Comparison of ENCODE assay signal across 9 cellular contexts in genomic region chr10:70493660-70494234, GRCh38. TPM values are rescaled to one million over a fixed set of nuclear protein-coding genes. Genes with fewer than 3 reads are reported as not detected.
DNase-seq lines count a peak whose midpoint lies in the region; ATAC-seq, FAIRE-seq and TF ChIP-seq lines count a peak whose summit lies in the region.
"Had no signal": no experiment of that assay in that cellular context is flagged by ENCODE, and none has a peak within 500 bp of the region (broad histone marks: within the 10 kb centered on the region; RNA-seq: fewer than 3 reads in every experiment).

No MANE protein-coding gene starts in this region.

- no peaks in the 10 kb centered on the region for H3K36me3 Mint-ChIP-seq in activated CD4-positive, alpha-beta T cell treated with anti-CD3 and anti-CD28 coated beads for 36 hours (ENCODE audit: low read depth)
- no peaks in the 10 kb centered on the region for H3K36me3 Mint-ChIP-seq in natural killer cell

- peaks cover 3% of the 10 kb centered on the region for H3K27me3 Mint-ChIP-seq in activated CD4-positive, alpha-beta T cell treated with anti-CD3 and anti-CD28 coated beads for 36 hours
- no peaks in the 10 kb centered on the region for H3K27me3 Mint-ChIP-seq in natural killer cell (ENCODE audit: low read depth in 2 of 2)

- H3K4me3 ChIP-seq in foreskin fibroblast (ENCODE audit: low read depth in 1 of 2, low read length in 2 of 2) = no peak overlapping the region

- no peak for FAIRE-seq in H54 (lab: Jason Lieb, UNC)

- TF ChIP-seq POLR2A in Raji (IDR thresholded peaks at IDR 0.05; ENCODE audit: insufficient read depth, low read depth, low read length) = peak; percentile 55; the same call in 1 of the 2 replicates
- TF ChIP-seq POLR2A in H54 (IDR thresholded peaks at IDR 0.05; ENCODE audit: low read depth, low read length) = no peak

- DNase-seq in activated CD4-positive, alpha-beta T cell treated with anti-CD3 and anti-CD28 coated beads for 36 hours = peak; percentile 42
- DNase-seq in activated CD4-positive, alpha-beta T cell treated with anti-CD3 and anti-CD28 coated beads, Interleukin-2, amount 50 U/mL, for 4 hours = no peak
- no peak for DNase-seq in natural killer cell
- DNase-seq in H54 (ENCODE audit: insufficient read length, low spot score) = no peak
- DNase-seq in NCI-H2107 treated with DMSO at 0.1 percent for 48 hours (lab: John Stamatoyannopoulos, UW; ENCODE audit: unreplicated experiment) = no peak
- no peak for DNase-seq in foreskin fibroblast

- H3K27ac Mint-ChIP-seq in activated CD4-positive, alpha-beta T cell treated with anti-CD3 and anti-CD28 coated beads for 36 hours = no peak overlapping the region
- H3K27ac Mint-ChIP-seq in natural killer cell = peak overlapping the region; percentile 70 to 71
- H3K27ac Mint-ChIP-seq: T-helper 1 cell treated with Interleukin-12 subunit alpha and Interleukin-12 subunit beta and Interleukin-4 antibody, amounts not matched to agents 30 μg/mL and 1 μg/mL, for 36 hours had no signal

- CTCF ChIA-PET in activated CD4-positive, alpha-beta T cell treated with anti-CD3 and anti-CD28 coated beads for 36 hours (lab: Charles Lee) = interaction anchor here (0.5 kb wide), 1 partner anchor 347 kb away, joined by 3 read pairs; the partner anchor contains the start of gene TYSND1

- intact Hi-C loops in activated CD4-positive, alpha-beta T cell treated with anti-CD3 and anti-CD28 coated beads for 36 hours (cut with DNase I, micrococcal nuclease) = no loop called here
- intact Hi-C loops in natural killer cell (cut with micrococcal nuclease) = no loop called here

- H3K9me3 Mint-ChIP-seq in activated CD4-positive, alpha-beta T cell treated with anti-CD3 and anti-CD28 coated beads for 36 hours (ENCODE audit: low read depth) = no peaks in the 10 kb centered on the region
- H3K9me3 Mint-ChIP-seq in natural killer cell = no peaks in the 10 kb centered on the region
- H3K9me3 Mint-ChIP-seq: T-helper 1 cell treated with Interleukin-12 subunit alpha and Interleukin-12 subunit beta and Interleukin-4 antibody, amounts not matched to agents 30 μg/mL and 1 μg/mL, for 36 hours had no signal

- H3K4me1 Mint-ChIP-seq in activated CD4-positive, alpha-beta T cell treated with anti-CD3 and anti-CD28 coated beads for 36 hours = peaks cover 27% of the 10 kb centered on the region
- H3K4me1 Mint-ChIP-seq in natural killer cell = peaks cover 28 to 33% of the 10 kb centered on the region in 2 donors

- TF ChIP-seq CTCF in natural killer cell (IDR thresholded peaks at IDR 0.05) (no peak), foreskin fibroblast (IDR thresholded peaks at IDR 0.05; ENCODE audit: low read depth, low read length) (no peak)

- no peak overlapping the region for H3K4me3 Mint-ChIP-seq in activated CD4-positive, alpha-beta T cell treated with anti-CD3 and anti-CD28 coated beads for 36 hours
- H3K4me3 Mint-ChIP-seq in natural killer cell = peak overlapping the region; percentile 76

- POLR2A ChIA-PET in activated CD4-positive, alpha-beta T cell treated with anti-CD3 and anti-CD28 coated beads for 36 hours (lab: Charles Lee) = no interaction called here

- ATAC-seq in activated CD4-positive, alpha-beta T cell treated with anti-CD3 and anti-CD28 coated beads for 36 hours = no peak
- peak; percentile 72 for ATAC-seq in HG02981 (IDR thresholded peaks at IDR 0.05; ENCODE audit: unreplicated experiment)
- ATAC-seq in natural killer cell = peak; percentile 46 to 57 (median 47)

RNA-seq across cellular contexts. Expression of gene PALD1, which starts 15.2 kb away (rescaled TPM):
- 1 to 10 TPM; 5.4 to 6.7 TPM for total RNA-seq in activated CD4-positive, alpha-beta T cell treated with anti-CD3 and anti-CD28 coated beads for 36 hours
- under 1 TPM in 1 of 3 donors, not detected in 2; 0.21 TPM for total RNA-seq in natural killer cell

RNA-seq across cellular contexts. Expression of gene NODAL, which starts 52.3 kb away (rescaled TPM):
- not detected for total RNA-seq in activated CD4-positive, alpha-beta T cell treated with anti-CD3 and anti-CD28 coated beads for 36 hours
- not detected for total RNA-seq in natural killer cell

Comparison
In these comparisons a context has a peak if more than half of its experiments do, and no peak if none do; other contexts are left out.
1. RNA of gene PALD1, which starts 15.2 kb away (total RNA-seq): 5.4 to 6.7 TPM in activated CD4-positive, alpha-beta T cell treated with anti-CD3 and anti-CD28 coated beads for 36 hours; 0.21 TPM in natural killer cell; every median in the first group is over 4 times any median in the second.